ENCODE assay signal across 8 cellular contexts in genomic region chrX:38806054-38806389, GRCh38. TPM values are rescaled to one million over a fixed set of nuclear protein-coding genes. Genes with fewer than 3 reads are reported as not detected.
DNase-seq lines count a peak whose midpoint lies in the region; ATAC-seq, FAIRE-seq and TF ChIP-seq lines count a peak whose summit lies in the region.

No MANE protein-coding gene starts in this region.

- DNase-seq in A549 (ENCODE audit: low read depth in 1 of 2, low spot score in 1 of 2) (peak in 1 of 2 experiments; percentile 10), RWPE2 (ENCODE audit: low spot score) (no peak), epithelial cell of esophagus (ENCODE audit: low read depth) (no peak), osteoblast (ENCODE audit: insufficient read length, low spot score, missing footprints) (no peak), PC-9 (no peak), HPDE6-E6E7 (ENCODE audit: extremely low spot score) (no peak), posterior vena cava (ENCODE audit: low spot score) (no peak)

- no peaks in the 10 kb centered on the region for H4K20me1 ChIP-seq in osteoblast (ENCODE audit: insufficient read depth, low read length)
- H4K20me1 ChIP-seq in PC-9 (ENCODE audit: insufficient read depth), result no peaks in the 10 kb centered on the region

- no peak overlapping the region for H2AFZ ChIP-seq in osteoblast (ENCODE audit: low read length)
- no peak overlapping the region for H2AFZ ChIP-seq in PC-9

- no peak for FAIRE-seq in A549 (lab: Jason Lieb, UNC)

- CTCF ChIA-PET in A549 (lab: Yijun Ruan, JAX) (interaction anchor here (1.0 kb wide), 1 partner anchor 178 kb away, joined by 3 read pairs; no protein-coding TSS in a partner anchor), PC-9 (lab: Charles Lee) (no interaction called here)

- intact Hi-C loops in PC-9 (cut with micrococcal nuclease; ENCODE audit: unreplicated experiment), result no loop called here
- intact Hi-C loops in posterior vena cava (cut with DNase I), result loop anchor here in 1 of 2 donors (10.0 kb wide), 2 partner anchors 59 to 129 kb away; no protein-coding TSS in a partner anchor

- TF ChIP-seq CTCF in A549 (IDR thresholded peaks at IDR 0.05), result no peak
- no peak for TF ChIP-seq CTCF in RWPE2 (IDR thresholded peaks at IDR 0.05; ENCODE audit: poor library complexity, severe bottlenecking)
- TF ChIP-seq CTCF in epithelial cell of esophagus (IDR thresholded peaks at IDR 0.05; ENCODE audit: insufficient read depth, low read depth, low read length, missing control alignments), result no peak
- no peak for TF ChIP-seq CTCF in osteoblast (IDR thresholded peaks at IDR 0.05; ENCODE audit: extremely low read depth, low read depth, low read length)
- TF ChIP-seq CTCF in PC-9 (conservative IDR thresholded peaks at IDR 0.05), result no peak

- H3K9me2 ChIP-seq in PC-9 (ENCODE audit: insufficient read depth), result no peaks in the 10 kb centered on the region

- H3K9me3 ChIP-seq in A549 (no peaks in the 10 kb centered on the region), RWPE2 (ENCODE audit: severe bottlenecking) (no peaks in the 10 kb centered on the region), osteoblast (ENCODE audit: low read depth, low read length) (no peaks in the 10 kb centered on the region), PC-9 (ENCODE audit: insufficient read depth, low read depth) (no peaks in the 10 kb centered on the region)

- TF ChIP-seq RAD21 in A549 (conservative IDR thresholded peaks at IDR 0.05 in 1 of 2, IDR thresholded peaks at IDR 0.05 in 1 of 2), result 0 out of 5 replicates have a peak, but pooled peaks of 1 of the 2 experiments have one; percentile 7

- peak overlapping the region; percentile 98 to 100 for H3K27ac ChIP-seq in A549
- H3K27ac ChIP-seq in RWPE2 (ENCODE audit: poor library complexity, severe bottlenecking), result peak overlapping the region; percentile 85
- H3K27ac ChIP-seq in osteoblast (ENCODE audit: low read depth, low read length), result peak overlapping the region; percentile 65
- H3K27ac ChIP-seq in PC-9, result no peak overlapping the region

- H3K79me2 ChIP-seq in osteoblast (ENCODE audit: insufficient read depth, low read length) (peaks cover 18% of the 10 kb centered on the region), PC-9 (ENCODE audit: low read depth) (no peaks in the 10 kb centered on the region)

- no peaks in the 10 kb centered on the region for H3F3A ChIP-seq in PC-9 (ENCODE audit: insufficient read depth, low read depth)

- no peak for ATAC-seq in A549
- ATAC-seq in GM18505 (IDR thresholded peaks at IDR 0.05; ENCODE audit: unreplicated experiment), result peak; percentile 4
- no peak for ATAC-seq in RWPE2 (ENCODE audit: low read depth)

- no peak for TF ChIP-seq POLR2A in A549 (IDR thresholded peaks at IDR 0.05; ENCODE audit: low read length)
- TF ChIP-seq POLR2A in GM18505 (IDR thresholded peaks at IDR 0.05; ENCODE audit: borderline replicate concordance, extremely low read depth, insufficient read depth, insufficient read length), result no peak

- WGBS in A549 (ENCODE audit: missing lambda C conversion rate), result 6% methylated on average over 7 of the region's 10 CpGs

- H3K36me3 ChIP-seq in RWPE2 (ENCODE audit: low read depth), result peaks cover 26% of the 10 kb centered on the region
- H3K36me3 ChIP-seq in osteoblast (ENCODE audit: insufficient read depth, low read length), result no peaks in the 10 kb centered on the region
- no peaks in the 10 kb centered on the region for H3K36me3 ChIP-seq in PC-9 (ENCODE audit: low read depth)

- POLR2A ChIA-PET in A549 (lab: Yijun Ruan, JAX) (interaction anchor here (0.6 to 1.1 kb wide), 5 partner anchors 14 to 390 kb away, joined by 3 to 7 read pairs (median 4); no protein-coding TSS in a partner anchor), PC-9 (lab: Charles Lee; ENCODE audit: unreplicated experiment) (no interaction called here)

- peak in 1 of 2 experiments; percentile 6; a peak in 1 of 5 replicates for TF ChIP-seq EP300 in A549 (IDR thresholded peaks at IDR 0.05)

- H3K4me3 ChIP-seq in A549 (peak overlapping the region; percentile 78), RWPE2 (ENCODE audit: severe bottlenecking) (peak overlapping the region; percentile 75), epithelial cell of esophagus (ENCODE audit: low read length) (peak overlapping the region; percentile 63), osteoblast (ENCODE audit: insufficient read depth, low read length) (peak overlapping the region; percentile 80), PC-9 (no peak overlapping the region)

- H3K4me2 ChIP-seq in A549 (peak overlapping the region; percentile 99), osteoblast (ENCODE audit: insufficient read depth, low read length) (peak overlapping the region; percentile 81), PC-9 (no peak overlapping the region)

- no peaks in the 10 kb centered on the region for H3K27me3 ChIP-seq in RWPE2 (ENCODE audit: insufficient read depth, poor library complexity, severe bottlenecking)
- no peaks in the 10 kb centered on the region for H3K27me3 ChIP-seq in osteoblast (ENCODE audit: insufficient read depth, low read length)
- no peaks in the 10 kb centered on the region for H3K27me3 ChIP-seq in PC-9 (ENCODE audit: insufficient read depth, low read depth)

- H3K4me1 ChIP-seq in A549, result peaks cover 31% of the 10 kb centered on the region
- H3K4me1 ChIP-seq in RWPE2 (ENCODE audit: insufficient read depth, poor library complexity, severe bottlenecking), result no peaks in the 10 kb centered on the region
- peaks cover 15% of the 10 kb centered on the region for H3K4me1 ChIP-seq in osteoblast (ENCODE audit: insufficient read depth, low read length)
- H3K4me1 ChIP-seq in PC-9 (replicated peaks; ENCODE audit: insufficient read depth), result no peaks in the 10 kb centered on the region

- no TSS peak for BruUV-seq in PC-9 (replicated peaks; lab: Mats Ljungman, UMichigan)

TF ChIP-seq in A549, 52 proteins besides CTCF, POLR2A, EP300 and RAD21:
- TF ChIP-seq MAZ (IDR thresholded peaks at IDR 0.05; ENCODE audit: borderline replicate concordance, low read depth, low read length) (no peak), NFE2L2 (conservative IDR thresholded peaks at IDR 0.05; ENCODE audit: low read length) (no peak), JUN (IDR thresholded peaks at IDR 0.05) (peak in 1 of 2 experiments; percentile 20; a peak in 1 of 5 replicates), MAX (IDR thresholded peaks at IDR 0.05) (no peak), CHD2 (IDR thresholded peaks at IDR 0.05; ENCODE audit: low read length, partially characterized antibody) (peak; percentile 21)

RNA-seq across cellular contexts. Expression of gene MID1IP1, which starts 4.8 kb away (rescaled TPM):
- 41.7 and 56.5 TPM in 2 replicates for polyA plus RNA-seq in A549 (2011; rRNA removed)
- 63.5 and 77.4 TPM in 2 replicates for polyA plus RNA-seq in A549 (2012; cell fraction: cytosol; rRNA removed)
- 81.8 and 93.1 TPM in 2 replicates for polyA plus RNA-seq in A549 (2012; cell fraction: nucleus; rRNA removed)
- 32.5 to 41.9 TPM (median 40.1 TPM) in 3 replicates for polyA plus RNA-seq in A549 (2017; fragmentation: RNase III; extraction: RNeasy Plus Mini Kit Qiagen cat#74134 plus additional on column Dnase treatment)
- polyA minus RNA-seq in A549 (2011; rRNA and poly(A)+ RNA removed), result 17.1 and 23.1 TPM in 2 replicates
- total RNA-seq in osteoblast, result 125 and 127 TPM in 2 replicates
- total RNA-seq in PC-9 (2021), result not detected in 2 replicates
- total RNA-seq in posterior vena cava, result 10 to 100 TPM; 36.7 to 41.7 TPM

Comparison
In these comparisons a context has a peak if more than half of its experiments do, and no peak if none do; other contexts are left out.
1. RNA of gene MID1IP1, which starts 4.8 kb away (total RNA-seq): 125 to 127 TPM in osteoblast and 36.7 to 41.7 TPM in posterior vena cava; not detected in PC-9; every median in the first group is over 10 times any median in the second.